ENCODE assay signal across 38 cellular contexts in genomic region chr16:14618566-14618965, GRCh38.
"Had no signal": no experiment of that assay in that cellular context is flagged by ENCODE, and none has a peak within 500 bp of the region (broad histone marks: within the 10 kb centered on the region; RNA-seq: fewer than 3 reads in every experiment).

No MANE protein-coding gene starts in this region.

- H3K27ac ChIP-seq: adrenal gland, ascending aorta, body of pancreas, brain microvascular endothelial cell, breast epithelium, cardiac muscle cell had no signal

- ATAC-seq: activated naive CD4-positive, alpha-beta T cell treated with anti-CD3 and anti-CD28 coated beads, Interleukin-2, amount 50 U/mL, for 72 hours; activated naive CD8-positive, alpha-beta T cell treated with anti-CD3 and anti-CD28 coated beads, Interleukin-2, amount 50 U/mL, for 24 hours; activated T-cell treated with anti-CD3 and anti-CD28 coated beads, Interleukin-2, amount 50 U/mL, for 4 hours; activated T-cell treated with anti-CD3 and anti-CD28 coated beads, Interleukin-2, amount 50 U/mL, for 72 hours; activated T-helper 17 cell treated with anti-CD3 and anti-CD28 coated beads, Interleukin-2, amount 50 U/mL, for 72 hours; body of pancreas had no signal

- H3K27me3 Mint-ChIP-seq: activated naive CD4-positive, alpha-beta T cell treated with anti-CD3 and anti-CD28 coated beads, Interleukin-2, amount 10 ng/mL, durations not matched to agents 7 days and 5 days; activated naive CD4-positive, alpha-beta T cell treated with anti-CD3 and anti-CD28 coated beads, Interleukin-2, amount 50 U/mL, for 24 hours; activated naive CD8-positive, alpha-beta T cell; activated naive CD8-positive, alpha-beta T cell treated with anti-CD3 and anti-CD28 coated beads for 36 hours; activated naive CD8-positive, alpha-beta T cell treated with anti-CD3 and anti-CD28 coated beads, Interleukin-2, amount 10 ng/mL, durations not matched to agents 7 days and 5 days; activated naive CD8-positive, alpha-beta T cell treated with anti-CD3 and anti-CD28 coated beads, Interleukin-2, amount 50 U/mL, for 24 hours; activated T-cell treated with anti-CD3 and anti-CD28 coated beads, Interleukin-2, amount 50 U/mL, for 24 hours; activated T-helper 17 cell treated with anti-CD3 and anti-CD28 coated beads, Interleukin-2, amount 50 U/mL, for 72 hours; brain; central memory CD8-positive, alpha-beta T cell had no signal

- H3K4me3 ChIP-seq: adrenal gland, ascending aorta, body of pancreas, breast epithelium, cardiac muscle cell had no signal

- H3K9me3 Mint-ChIP-seq: activated naive CD4-positive, alpha-beta T cell treated with anti-CD3 and anti-CD28 coated beads for 36 hours; activated naive CD4-positive, alpha-beta T cell treated with anti-CD3 and anti-CD28 coated beads, Interleukin-2, amount 10 ng/mL, durations not matched to agents 7 days and 5 days; activated naive CD4-positive, alpha-beta T cell treated with anti-CD3 and anti-CD28 coated beads, Interleukin-2, amount 50 U/mL, for 24 hours; activated naive CD4-positive, alpha-beta T cell treated with anti-CD3 and anti-CD28 coated beads, Interleukin-2, amount 50 U/mL, for 72 hours; activated naive CD8-positive, alpha-beta T cell treated with anti-CD3 and anti-CD28 coated beads for 36 hours; activated naive CD8-positive, alpha-beta T cell treated with anti-CD3 and anti-CD28 coated beads, Interleukin-2, amount 10 ng/mL, durations not matched to agents 7 days and 5 days; activated naive CD8-positive, alpha-beta T cell treated with anti-CD3 and anti-CD28 coated beads, Interleukin-2, amount 50 U/mL, for 24 hours; activated T-cell treated with anti-CD3 and anti-CD28 coated beads, Interleukin-2, amount 50 U/mL, for 24 hours; activated T-cell treated with anti-CD3 and anti-CD28 coated beads, Interleukin-2, amount 50 U/mL, for 4 hours; activated T-cell treated with anti-CD3 and anti-CD28 coated beads, Interleukin-2, amount 50 U/mL, for 72 hours; activated T-helper 1 cell treated with anti-CD3 and anti-CD28 coated beads, Interleukin-12 subunit alpha, Interleukin-12 subunit beta, Interleukin-2, Interleukin-4 antibody, amounts not matched to agents 30 ng/mL and 10 ng/mL and 1 ng/mL, durations not matched to agents 14 hours and 24 hours and 36 hours; activated T-helper 17 cell treated with anti-CD3 and anti-CD28 coated beads, Interleukin-2, amount 50 U/mL, for 72 hours; activated T-helper 2 cell treated with anti-CD3 and anti-CD28 coated beads, Interferon-gamma antibody, Interleukin-2, Interleukin-4, amounts not matched to agents 10 μg/mL and 5 μg/mL and 100 μg/mL, durations not matched to agents 14 hours and 24 hours and 36 hours; brain; central memory CD8-positive, alpha-beta T cell had no signal

- H3K4me1 ChIP-seq: ascending aorta, body of pancreas, breast epithelium had no signal

- H3K4me3 Mint-ChIP-seq: activated naive CD4-positive, alpha-beta T cell treated with anti-CD3 and anti-CD28 coated beads for 36 hours; activated naive CD4-positive, alpha-beta T cell treated with anti-CD3 and anti-CD28 coated beads, Interleukin-2, amount 10 ng/mL, durations not matched to agents 7 days and 5 days; activated naive CD4-positive, alpha-beta T cell treated with anti-CD3 and anti-CD28 coated beads, Interleukin-2, amount 50 U/mL, for 24 hours; activated naive CD8-positive, alpha-beta T cell; activated naive CD8-positive, alpha-beta T cell treated with anti-CD3 and anti-CD28 coated beads for 36 hours; activated naive CD8-positive, alpha-beta T cell treated with anti-CD3 and anti-CD28 coated beads, Interleukin-2, amount 10 ng/mL, durations not matched to agents 7 days and 5 days; activated naive CD8-positive, alpha-beta T cell treated with anti-CD3 and anti-CD28 coated beads, Interleukin-2, amount 50 U/mL, for 24 hours; activated T-cell treated with anti-CD3 and anti-CD28 coated beads, Interleukin-2, amount 50 U/mL, for 24 hours; activated T-cell treated with anti-CD3 and anti-CD28 coated beads, Interleukin-2, amount 50 U/mL, for 4 hours; activated T-cell treated with anti-CD3 and anti-CD28 coated beads, Interleukin-2, amount 50 U/mL, for 72 hours; activated T-helper 1 cell treated with anti-CD3 and anti-CD28 coated beads, Interleukin-12 subunit alpha, Interleukin-12 subunit beta, Interleukin-2, Interleukin-4 antibody, amounts not matched to agents 30 ng/mL and 10 ng/mL and 1 ng/mL, durations not matched to agents 14 hours and 24 hours and 36 hours; activated T-helper 17 cell treated with anti-CD3 and anti-CD28 coated beads, Interleukin-2, amount 50 U/mL, for 72 hours; brain; central memory CD8-positive, alpha-beta T cell had no signal

- H3K27me3 ChIP-seq: adrenal gland, ascending aorta, body of pancreas, brain microvascular endothelial cell, breast epithelium, cardiac muscle cell had no signal

- H3K27ac Mint-ChIP-seq: activated naive CD4-positive, alpha-beta T cell treated with anti-CD3 and anti-CD28 coated beads for 36 hours; activated naive CD4-positive, alpha-beta T cell treated with anti-CD3 and anti-CD28 coated beads, Interleukin-2, amount 50 U/mL, for 24 hours; activated naive CD4-positive, alpha-beta T cell treated with anti-CD3 and anti-CD28 coated beads, Interleukin-2, amount 50 U/mL, for 72 hours; activated naive CD8-positive, alpha-beta T cell; activated naive CD8-positive, alpha-beta T cell treated with anti-CD3 and anti-CD28 coated beads for 36 hours; activated naive CD8-positive, alpha-beta T cell treated with anti-CD3 and anti-CD28 coated beads, Interleukin-2, amount 10 ng/mL, durations not matched to agents 7 days and 5 days; activated naive CD8-positive, alpha-beta T cell treated with anti-CD3 and anti-CD28 coated beads, Interleukin-2, amount 50 U/mL, for 24 hours; activated T-cell treated with anti-CD3 and anti-CD28 coated beads, Interleukin-2, amount 50 U/mL, for 24 hours; activated T-helper 1 cell treated with anti-CD3 and anti-CD28 coated beads, Interleukin-12 subunit alpha, Interleukin-12 subunit beta, Interleukin-2, Interleukin-4 antibody, amounts not matched to agents 30 ng/mL and 10 ng/mL and 1 ng/mL, durations not matched to agents 14 hours and 24 hours and 36 hours; activated T-helper 17 cell treated with anti-CD3 and anti-CD28 coated beads, Interleukin-2, amount 50 U/mL, for 72 hours; activated T-helper 2 cell treated with anti-CD3 and anti-CD28 coated beads, Interferon-gamma antibody, Interleukin-2, Interleukin-4, amounts not matched to agents 10 μg/mL and 5 μg/mL and 100 μg/mL, durations not matched to agents 14 hours and 24 hours and 36 hours had no signal

- DNase-seq: activated effector memory CD4-positive, alpha-beta T cell treated with anti-CD3 and anti-CD28 coated beads, Interleukin-2, amount 50 U/mL, for 16 hours; activated effector memory CD4-positive, alpha-beta T cell treated with Interleukin-2 at 50 U/mL for 16 hours; activated gamma-delta T cell; activated gamma-delta T cell treated with Interleukin-2 at 50 U/mL for 16 hours; activated naive CD4-positive, alpha-beta T cell; activated naive CD4-positive, alpha-beta T cell treated with anti-CD3 and anti-CD28 coated beads for 36 hours; activated naive CD4-positive, alpha-beta T cell treated with anti-CD3 and anti-CD28 coated beads, Interleukin-2, amount 10 ng/mL, durations not matched to agents 7 days and 5 days; activated naive CD4-positive, alpha-beta T cell treated with anti-CD3 and anti-CD28 coated beads, Interleukin-2, amount 50 U/mL, for 16 hours; activated naive CD4-positive, alpha-beta T cell treated with Interleukin-2 at 50 U/mL for 16 hours; activated naive CD8-positive, alpha-beta T cell treated with anti-CD3 and anti-CD28 coated beads for 36 hours; activated naive CD8-positive, alpha-beta T cell treated with anti-CD3 and anti-CD28 coated beads, Interleukin-2, amount 10 ng/mL, durations not matched to agents 7 days and 5 days; activated naive CD8-positive, alpha-beta T cell treated with anti-CD3 and anti-CD28 coated beads, Interleukin-2, amount 50 U/mL, for 24 hours; activated T-cell treated with anti-CD3 and anti-CD28 coated beads, Interleukin-2, amount 50 U/mL, for 1 hour; activated T-cell treated with anti-CD3 and anti-CD28 coated beads, Interleukin-2, amount 50 U/mL, for 24 hours; activated T-cell treated with anti-CD3 and anti-CD28 coated beads, Interleukin-2, amount 50 U/mL, for 4 hours; activated T-cell treated with anti-CD3 and anti-CD28 coated beads, Interleukin-2, amount 50 U/mL, for 48 hours; activated T-cell treated with anti-CD3 and anti-CD28 coated beads, Interleukin-2, amount 50 U/mL, for 72 hours; adrenal gland; amniotic stem cell; amygdala; anterior cingulate cortex; aorta; body of pancreas; brain microvascular endothelial cell; caudate nucleus; central memory CD4-positive, alpha-beta T cell; cerebellar nuclear complex had no signal

- H3K4me1 Mint-ChIP-seq: activated naive CD4-positive, alpha-beta T cell treated with anti-CD3 and anti-CD28 coated beads, Interleukin-2, amount 10 ng/mL, durations not matched to agents 7 days and 5 days; activated naive CD8-positive, alpha-beta T cell treated with anti-CD3 and anti-CD28 coated beads, Interleukin-2, amount 10 ng/mL, durations not matched to agents 7 days and 5 days; activated naive CD8-positive, alpha-beta T cell treated with anti-CD3 and anti-CD28 coated beads, Interleukin-2, amount 50 U/mL, for 24 hours; activated T-helper 17 cell treated with anti-CD3 and anti-CD28 coated beads, Interleukin-2, amount 50 U/mL, for 72 hours; brain had no signal

- H3K9me3 ChIP-seq: adrenal gland, ascending aorta, body of pancreas, breast epithelium had no signal

- H3K36me3 ChIP-seq: breast epithelium had no signal
